ENCODE assay signal across 9 cellular contexts in genomic region chr14:81710232-81710845, GRCh38.
DNase-seq lines count a peak whose midpoint lies in the region; ATAC-seq and TF ChIP-seq lines count a peak whose summit lies in the region.
"Had no signal": no experiment of that assay in that cellular context is flagged by ENCODE, and none has a peak within 500 bp of the region (broad histone marks: within the 10 kb centered on the region; RNA-seq: fewer than 3 reads in every experiment).

No MANE protein-coding gene starts in this region.

- H3K36me3 ChIP-seq in ascending aorta: no peaks in the 10 kb centered on the region

- H3K9me3 Mint-ChIP-seq in stimulated activated memory B cell treated with anti-CD40 and anti-IgM and Interleukin-4, amounts not matched to agents 10 μg/mL and 1 μg/mL and 100 μg/mL, for 72 hours: peaks cover 5% of the 10 kb centered on the region

- DNase-seq in DMS 273 (lab: John Stamatoyannopoulos, UW; ENCODE audit: unreplicated experiment) (peak; percentile 79), NCI-H1694 treated with DMSO at 0.1 percent for 48 hours (lab: John Stamatoyannopoulos, UW) (peak; percentile 68), ascending aorta (ENCODE audit: low spot score in 2 of 2) (no peak), kidney glomerular epithelial cell (lab: John Stamatoyannopoulos, UW) (peak; percentile 41)
- no peak for DNase-seq in activated effector memory CD4-positive, alpha-beta T cell treated with anti-CD3 and anti-CD28 coated beads, Interleukin-2, amount 50 U/mL, for 16 hours

- H3K9me3 ChIP-seq in ascending aorta: no peaks in the 10 kb centered on the region

- ATAC-seq in GM21360 (IDR thresholded peaks at IDR 0.05; ENCODE audit: unreplicated experiment): peak; percentile 64
- ATAC-seq in stimulated activated memory B cell treated with anti-CD40 and anti-IgM and Interleukin-4, amounts not matched to agents 10 μg/mL and 1 μg/mL and 100 μg/mL, for 72 hours: no peak
- ATAC-seq in HG03045 (IDR thresholded peaks at IDR 0.05; ENCODE audit: unreplicated experiment): no peak

- no peaks in the 10 kb centered on the region for H3K27me3 ChIP-seq in ascending aorta

- intact Hi-C loops in ascending aorta (cut with DNase I): loop anchor here (5.0 to 10.0 kb wide), 2 partner anchors 282 to 1754 kb away; no protein-coding TSS in a partner anchor

- peak in 2 of 3 experiments; percentile 66 for TF ChIP-seq CTCF in ascending aorta (IDR thresholded peaks at IDR 0.05)

- no peaks in the 10 kb centered on the region for H3K27me3 Mint-ChIP-seq in stimulated activated memory B cell treated with anti-CD40 and anti-IgM and Interleukin-4, amounts not matched to agents 10 μg/mL and 1 μg/mL and 100 μg/mL, for 72 hours

- no peak overlapping the region for H3K27ac ChIP-seq in ascending aorta

- H3K36me3 Mint-ChIP-seq in stimulated activated memory B cell treated with anti-CD40 and anti-IgM and Interleukin-4, amounts not matched to agents 10 μg/mL and 1 μg/mL and 100 μg/mL, for 72 hours: no peaks in the 10 kb centered on the region
- H3K36me3 Mint-ChIP-seq: IgD-negative memory B cell had no signal

- no peak overlapping the region for H3K27ac Mint-ChIP-seq in stimulated activated memory B cell treated with anti-CD40 and anti-IgM and Interleukin-4, amounts not matched to agents 10 μg/mL and 1 μg/mL and 100 μg/mL, for 72 hours
- H3K27ac Mint-ChIP-seq: IgD-negative memory B cell had no signal

- no peak overlapping the region for H3K4me3 ChIP-seq in ascending aorta

- H3K4me3 Mint-ChIP-seq in stimulated activated memory B cell treated with anti-CD40 and anti-IgM and Interleukin-4, amounts not matched to agents 10 μg/mL and 1 μg/mL and 100 μg/mL, for 72 hours: no peak overlapping the region
- H3K4me3 Mint-ChIP-seq: IgD-negative memory B cell had no signal

- no peaks in the 10 kb centered on the region for H3K4me1 ChIP-seq in ascending aorta

- no peaks in the 10 kb centered on the region for H3K4me1 Mint-ChIP-seq in stimulated activated memory B cell treated with anti-CD40 and anti-IgM and Interleukin-4, amounts not matched to agents 10 μg/mL and 1 μg/mL and 100 μg/mL, for 72 hours
- H3K4me1 Mint-ChIP-seq: IgD-negative memory B cell had no signal

Comparison
In these comparisons a context has a peak if more than half of its experiments do, and no peak if none do; other contexts are left out.
1. DNase-seq: peak in DMS 273 (single experiment), NCI-H1694 treated with DMSO at 0.1 percent for 48 hours (single experiment) and kidney glomerular epithelial cell (single experiment); none in ascending aorta (0 of 2) and activated effector memory CD4-positive, alpha-beta T cell treated with anti-CD3 and anti-CD28 coated beads, Interleukin-2, amount 50 U/mL, for 16 hours (single experiment).